8 cellular contexts compared by ENCODE assay signal in genomic region chr1:21574464-21575151, GRCh38.
DNase-seq lines count a peak whose midpoint lies in the region; ATAC-seq and TF ChIP-seq lines count a peak whose summit lies in the region.

No MANE protein-coding gene starts in this region.

- H3K9me3 ChIP-seq in ovary: no peaks in the 10 kb centered on the region
- no peaks in the 10 kb centered on the region for H3K9me3 ChIP-seq in CD4-positive, alpha-beta memory T cell (ENCODE audit: control insufficient read depth in 1 of 2, low read length in 2 of 2)

- peak; percentile 96 for DNase-seq in DMS79 (lab: John Stamatoyannopoulos, UW)
- DNase-seq in NCI-H748 treated with DMSO at 0.1 percent for 48 hours (lab: John Stamatoyannopoulos, UW): peak; percentile 35
- peak; percentile 76 for DNase-seq in fibroblast of pulmonary artery (ENCODE audit: low read depth)
- DNase-seq in ovary: peak; percentile 33 to 77 (median 42)
- DNase-seq in NCI-H524 treated with DMSO at 0.1 percent for 48 hours (lab: John Stamatoyannopoulos, UW): no peak
- no peak for DNase-seq in CD4-positive, alpha-beta memory T cell
- no peak for DNase-seq in GM20000 (ENCODE audit: low spot score)

- POLR2A ChIA-PET in CD4-positive, alpha-beta memory T cell (lab: Charles Lee; ENCODE audit: partially characterized antibody): no interaction called here

- TF ChIP-seq EP300 in ovary (IDR thresholded peaks at IDR 0.05): no peak

- no peak overlapping the region for H3K27ac Mint-ChIP-seq in CD4-positive, alpha-beta memory T cell

- H3K9me3 Mint-ChIP-seq in CD4-positive, alpha-beta memory T cell: no peaks in the 10 kb centered on the region

- H3K27me3 Mint-ChIP-seq in CD4-positive, alpha-beta memory T cell: peaks cover 2 to 9% of the 10 kb centered on the region in 2 donors

- H3K36me3 Mint-ChIP-seq in CD4-positive, alpha-beta memory T cell: no peaks in the 10 kb centered on the region

- CTCF ChIA-PET in CD4-positive, alpha-beta memory T cell (lab: Charles Lee; ENCODE audit: partially characterized antibody): no interaction called here

- no peak overlapping the region for H3K4me3 ChIP-seq in fibroblast of pulmonary artery (replicated peaks; ENCODE audit: low read depth, low read length)
- no peak overlapping the region for H3K4me3 ChIP-seq in ovary
- H3K4me3 ChIP-seq in CD4-positive, alpha-beta memory T cell (ENCODE audit: low read length in 2 of 2): no peak overlapping the region

- no peak overlapping the region for H3K4me3 Mint-ChIP-seq in CD4-positive, alpha-beta memory T cell

- intact Hi-C loops in ovary (cut with DNase I): no loop called here
- intact Hi-C loops in CD4-positive, alpha-beta memory T cell (cut with micrococcal nuclease): no loop called here

- peak overlapping the region in 1 of 2 donors; percentile 42 for H3K27ac ChIP-seq in ovary
- H3K27ac ChIP-seq in CD4-positive, alpha-beta memory T cell (ENCODE audit: low read depth, low read length): no peak overlapping the region

- no peaks in the 10 kb centered on the region for H3K27me3 ChIP-seq in ovary
- no peaks in the 10 kb centered on the region for H3K27me3 ChIP-seq in CD4-positive, alpha-beta memory T cell (ENCODE audit: insufficient read depth, low read length)

- WGBS in ovary, 3 donors: 10 to 21% (median 13%) methylated on average over 16 to 31 of the region's 31 CpGs

- TF ChIP-seq POLR2A in ovary (IDR thresholded peaks at IDR 0.05): no peak

- TF ChIP-seq CTCF in fibroblast of pulmonary artery (IDR thresholded peaks at IDR 0.05; ENCODE audit: low read length, missing control alignments): no peak
- TF ChIP-seq CTCF in ovary (IDR thresholded peaks at IDR 0.05): no peak
- TF ChIP-seq CTCF in GM20000 (IDR thresholded peaks at IDR 0.05; ENCODE audit: extremely low read depth, missing control alignments): no peak

- no peaks in the 10 kb centered on the region for H3K4me1 Mint-ChIP-seq in CD4-positive, alpha-beta memory T cell

- H3K36me3 ChIP-seq in ovary: no peaks in the 10 kb centered on the region
- no peaks in the 10 kb centered on the region for H3K36me3 ChIP-seq in CD4-positive, alpha-beta memory T cell (ENCODE audit: insufficient read depth, low read length)

- ATAC-seq in HG03108 (IDR thresholded peaks at IDR 0.05; ENCODE audit: unreplicated experiment): no peak

- H3K4me1 ChIP-seq in ovary (ENCODE audit: insufficient read depth): peaks cover 6% of the 10 kb centered on the region
- H3K4me1 ChIP-seq in CD4-positive, alpha-beta memory T cell (ENCODE audit: insufficient read depth, low read length): no peaks in the 10 kb centered on the region

Comparison
In these comparisons a context has a peak if more than half of its experiments do, and no peak if none do; other contexts are left out.
1. DNase-seq: peak in DMS79 (single experiment), NCI-H748 treated with DMSO at 0.1 percent for 48 hours (single experiment), fibroblast of pulmonary artery (single experiment) and ovary (5 of 5); none in NCI-H524 treated with DMSO at 0.1 percent for 48 hours (single experiment), CD4-positive, alpha-beta memory T cell (0 of 5) and GM20000 (single experiment).